13 cellular contexts compared by ENCODE assay signal in genomic region chr7:138226851-138227250, GRCh38.
DNase-seq lines count a peak whose midpoint lies in the region; TF ChIP-seq lines count a peak whose summit lies in the region.
"Had no signal": no experiment of that assay in that cellular context is flagged by ENCODE, and none has a peak within 500 bp of the region (broad histone marks: within the 10 kb centered on the region; RNA-seq: fewer than 3 reads in every experiment).

No MANE protein-coding gene starts in this region.

- CTCF ChIA-PET in GM10248 (lab: Yijun Ruan, JAX): interaction anchor here (1.1 kb wide), 1 partner anchor 18 kb away, joined by 3 read pairs; no protein-coding TSS in a partner anchor

- in situ Hi-C loops in HAP-1 (cut with MboI; ENCODE audit: low sequenced_read_pairs): no loop called here

- H3K27me3 ChIP-seq in HAP-1 (ENCODE audit: low read depth): no peaks in the 10 kb centered on the region
- no peaks in the 10 kb centered on the region for H3K27me3 ChIP-seq in subcutaneous abdominal adipose tissue (ENCODE audit: control insufficient read depth in 5 of 5, insufficient read depth in 4 of 5, low read length in 5 of 5)
- H3K27me3 ChIP-seq: BE2C had no signal

- POLR2A ChIA-PET in GM10248 (lab: Yijun Ruan, JAX): no interaction called here

- H3K9ac ChIP-seq in subcutaneous abdominal adipose tissue (ENCODE audit: low read length in 5 of 5): no peak overlapping the region

- H3K9me3 ChIP-seq in HAP-1 (peaks cover 3% of the 10 kb centered on the region; the same call in 1 of the 2 replicates), subcutaneous abdominal adipose tissue (ENCODE audit: control insufficient read depth in 5 of 5, low read length in 5 of 5) (peaks cover 0 to 1% (median 0%) of the 10 kb centered on the region in 5 donors)
- H3K9me3 ChIP-seq: A549, BE2C had no signal

- DNase-seq in HAP-1 (ENCODE audit: low spot score in 2 of 2) (peak; percentile 62 to 83), NCI-H82 (lab: John Stamatoyannopoulos, UW) (peak; percentile 54), left kidney (ENCODE audit: low read depth, low spot score) (peak; percentile 39), NCI-H2029 (lab: John Stamatoyannopoulos, UW) (no peak), GM10248 (ENCODE audit: extremely low spot score) (no peak)
- DNase-seq: BE2C; Caco-2; CD8-positive, alpha-beta memory T cell; DMS53; GF-D8 had no signal

- peak overlapping the region; percentile 30 for H3K27ac ChIP-seq in subcutaneous abdominal adipose tissue (ENCODE audit: low read depth, low read length)
- H3K27ac ChIP-seq: A549, C4-2B had no signal

- H3K4me1 ChIP-seq in HAP-1 (peaks cover 8% of the 10 kb centered on the region), subcutaneous abdominal adipose tissue (ENCODE audit: control insufficient read depth in 5 of 5, insufficient read depth in 5 of 5, low read length in 5 of 5) (peaks cover 0 to 6% (median 0%) of the 10 kb centered on the region in 5 donors)
- H3K4me1 ChIP-seq: A549, Caco-2 had no signal

- TF ChIP-seq CTCF in GM10248 (IDR thresholded peaks at IDR 0.05; ENCODE audit: control extremely low read depth, extremely low read depth, low read depth, missing control alignments): no peak

- no peaks in the 10 kb centered on the region for H3K36me3 ChIP-seq in HAP-1 (replicated peaks)
- H3K36me3 ChIP-seq in subcutaneous abdominal adipose tissue (ENCODE audit: control insufficient read depth in 5 of 5, insufficient read depth in 5 of 5, low read length in 5 of 5): no peaks in the 10 kb centered on the region
- H3K36me3 ChIP-seq: BE2C had no signal

- H3K4me3 ChIP-seq in HAP-1 (no peak overlapping the region), subcutaneous abdominal adipose tissue (ENCODE audit: low read depth in 1 of 5, low read length in 5 of 5) (no peak overlapping the region)
- H3K4me3 ChIP-seq: A549 had no signal

Comparison
In these comparisons a context has a peak if more than half of its experiments do, and no peak if none do; other contexts are left out.
1. DNase-seq: peak in HAP-1 (2 of 2), NCI-H82 (single experiment) and left kidney (single experiment); none in NCI-H2029 (single experiment) and GM10248 (single experiment).